19 cellular contexts compared by ENCODE assay signal in genomic region chr1:242211254-242212022, GRCh38.
DNase-seq lines count a peak whose midpoint lies in the region; ATAC-seq, FAIRE-seq and TF ChIP-seq lines count a peak whose summit lies in the region.
"Had no signal": no experiment of that assay in that cellular context is flagged by ENCODE, and none has a peak within 500 bp of the region (broad histone marks: within the 10 kb centered on the region; RNA-seq: fewer than 3 reads in every experiment).

No MANE protein-coding gene starts in this region.

- H2BK20ac ChIP-seq in H1 (ENCODE audit: low read length), result peak overlapping the region; percentile 29

- H4K5ac ChIP-seq in H1 (ENCODE audit: insufficient read length, low read depth, low read length) (no peak overlapping the region), mesendoderm (ENCODE audit: low read length) (no peak overlapping the region)

- H3K9me3 ChIP-seq in H1 (ENCODE audit: insufficient read depth in 2 of 2, low read depth in 1 of 2, low read length in 1 of 2) (peaks cover 10 to 22% of the 10 kb centered on the region in 2 experiments), mucosa of descending colon (peaks cover 19% of the 10 kb centered on the region)

- H3K4me2 ChIP-seq in H1 (ENCODE audit: insufficient read depth in 1 of 2, low read depth in 2 of 2, low read length in 2 of 2) (peak overlapping the region in 1 of 2 experiments; percentile 47; a peak in 3 of 4 replicates), mesendoderm (ENCODE audit: low read length) (no peak overlapping the region)

- no peak for ATAC-seq in mucosa of descending colon

- H3K4me1 ChIP-seq in H1 (replicated peaks in 1 of 4; ENCODE audit: control insufficient read depth in 3 of 4, insufficient read depth in 4 of 4, low read length in 3 of 4) (peaks cover 8 to 29% (median 24%) of the 10 kb centered on the region in 4 experiments), mesendoderm (ENCODE audit: control insufficient read depth, low read depth, low read length) (peaks cover 9% of the 10 kb centered on the region), mucosa of descending colon (ENCODE audit: low read depth) (no peaks in the 10 kb centered on the region)

- H3K23ac ChIP-seq in H1 (ENCODE audit: insufficient read length), result no peak overlapping the region
- no peak overlapping the region for H3K23ac ChIP-seq in mesendoderm (ENCODE audit: low read length)

- no peaks in the 10 kb centered on the region for H4K20me1 ChIP-seq in H1 (replicated peaks in 1 of 2; ENCODE audit: control insufficient read depth in 1 of 2, insufficient read depth in 2 of 2, low read length in 2 of 2)

- no peak overlapping the region for H3K27ac Mint-ChIP-seq in immature natural killer cell
- H3K27ac Mint-ChIP-seq: HFFc6 had no signal

- H2BK12ac ChIP-seq in H1 (ENCODE audit: low read depth, low read length), result peak overlapping the region; percentile 86; the same call in 1 of the 2 replicates

- H3K79me2 ChIP-seq in H1 (ENCODE audit: control insufficient read depth in 1 of 2, insufficient read depth in 2 of 2, low read length in 2 of 2) (no peaks in the 10 kb centered on the region), mesendoderm (ENCODE audit: control insufficient read depth, insufficient read depth, low read length) (no peaks in the 10 kb centered on the region)

- no peaks in the 10 kb centered on the region for H3K27me3 ChIP-seq in H1 (replicated peaks in 1 of 4; ENCODE audit: control insufficient read depth in 3 of 4, extremely low read depth in 1 of 4, insufficient read depth in 3 of 4, low read length in 3 of 4)
- no peaks in the 10 kb centered on the region for H3K27me3 ChIP-seq in mesendoderm (ENCODE audit: insufficient read depth, low read length, poor library complexity)

- CTCF ChIA-PET in H1 (lab: Charles Lee; ENCODE audit: partially characterized antibody), result interaction anchor here (0.6 to 2.1 kb wide), 3 partner anchors 9 to 192 kb away, joined by 3 to 8 read pairs (median 4); no protein-coding TSS in a partner anchor

- H3K27ac ChIP-seq in H1 (ENCODE audit: low read depth, low read length) (no peak overlapping the region), mesendoderm (ENCODE audit: low read depth, low read length) (peak overlapping the region; percentile 4)
- H3K27ac ChIP-seq: C4-2B had no signal

- H4K8ac ChIP-seq in H1 (ENCODE audit: extremely low read depth, insufficient read depth, low read length), result no peak overlapping the region
- H4K8ac ChIP-seq in mesendoderm (ENCODE audit: low read depth, low read length), result no peak overlapping the region

- H3K4ac ChIP-seq in H1 (replicated peaks; ENCODE audit: insufficient read length, low read depth, low read length) (peak overlapping the region; percentile 36), mesendoderm (ENCODE audit: low read depth, low read length) (no peak overlapping the region)

- TF ChIP-seq CTCF in H1 (IDR thresholded peaks at IDR 0.05; ENCODE audit: control extremely low read depth in 1 of 3, insufficient read depth in 1 of 3, low read depth in 1 of 3, low read length in 3 of 3), result no peak
- TF ChIP-seq CTCF in mucosa of descending colon (IDR thresholded peaks at IDR 0.05), result no peak

- 63% methylated on average over 10 of the region's 11 CpGs; no CpG with 5 or more reads in 1 of the 2 experiments for WGBS in H1 (ENCODE audit: extremely low coverage in 1 of 2, insufficient coverage in 1 of 2, insufficient read length in 1 of 2, insufficient replicate concordance in 2 of 2, low coverage in 1 of 2, low lambda C conversion rate in 2 of 2, missing lambda C conversion rate in 1 of 2), 2 experiments
- WGBS in mesendoderm (ENCODE audit: extremely low coverage, insufficient coverage, low lambda C conversion rate), result no CpG with 5 or more reads among the region's 11 CpGs

- no peak overlapping the region for H2AK5ac ChIP-seq in H1 (ENCODE audit: low read depth, low read length)
- H2AK5ac ChIP-seq in mesendoderm (ENCODE audit: low read length), result no peak overlapping the region

- no peak overlapping the region for H3K14ac ChIP-seq in H1 (ENCODE audit: insufficient read length)

- no peak for TF ChIP-seq EP300 in H1 (IDR thresholded peaks at IDR 0.05; ENCODE audit: borderline replicate concordance in 1 of 2, low read depth in 2 of 2, low read length in 2 of 2)

- H3K18ac ChIP-seq in H1 (ENCODE audit: extremely low read depth, low read length) (peak overlapping the region; percentile 85; the same call in 1 of the 2 replicates), mesendoderm (ENCODE audit: low read length) (peak overlapping the region; percentile 21)

- intact Hi-C loops in mucosa of descending colon (cut with DNase I, micrococcal nuclease), result no loop called here

- no peak overlapping the region for H3K56ac ChIP-seq in H1 (replicated peaks; ENCODE audit: insufficient read length, low read depth, low read length)
- H3K56ac ChIP-seq in mesendoderm (ENCODE audit: low read length), result peak overlapping the region; percentile 15

- H3K9ac ChIP-seq in H1 (replicated peaks in 1 of 4; ENCODE audit: extremely low read depth in 1 of 4, low read depth in 3 of 4, low read length in 3 of 4), result no peak overlapping the region
- no peak overlapping the region for H3K9ac ChIP-seq in mesendoderm (ENCODE audit: low read length)

- peak overlapping the region; percentile 57 for H4K91ac ChIP-seq in H1 (replicated peaks; ENCODE audit: insufficient read length, low read length)

- H3K4me3 Mint-ChIP-seq in immature natural killer cell, result no peak overlapping the region
- H3K4me3 Mint-ChIP-seq: HFFc6 had no signal

- peaks cover 0 to 13% (median 2%) of the 10 kb centered on the region in 6 donors for H3K9me3 Mint-ChIP-seq in immature natural killer cell

- TF ChIP-seq POLR2A in H1 (IDR thresholded peaks at IDR 0.05; ENCODE audit: control extremely low read depth in 1 of 2, low read depth in 2 of 2, low read length in 2 of 2), result no peak

- H2BK15ac ChIP-seq in H1 (ENCODE audit: low read length) (no peak overlapping the region; the same call in 1 of the 2 replicates), mesendoderm (replicated peaks; ENCODE audit: low read depth) (no peak overlapping the region)

- no peak for FAIRE-seq in H1 (lab: Jason Lieb, UNC)

- no peaks in the 10 kb centered on the region for H3K36me3 Mint-ChIP-seq in immature natural killer cell

- no peak overlapping the region for H2AFZ ChIP-seq in H1 (ENCODE audit: low read length)

- H3K4me3 ChIP-seq in H1 (ENCODE audit: extremely low read depth in 1 of 4, insufficient read depth in 2 of 4, low read depth in 3 of 4, low read length in 4 of 4), result no peak overlapping the region
- H3K4me3 ChIP-seq in mesendoderm (ENCODE audit: low read length), result no peak overlapping the region
- no peak overlapping the region for H3K4me3 ChIP-seq in mucosa of descending colon

- H2BK5ac ChIP-seq in H1 (ENCODE audit: low read depth, low read length), result 0 out of 2 replicates have a peak overlapping the region, but pooled peaks have one; percentile 46
- H2BK5ac ChIP-seq in mesendoderm (ENCODE audit: low read length), result no peak overlapping the region

- TF ChIP-seq RAD21 in H1 (IDR thresholded peaks at IDR 0.05 in 1 of 2, conservative IDR thresholded peaks at IDR 0.05 in 1 of 2; ENCODE audit: low read depth in 2 of 2, low read length in 2 of 2), result no peak

- H3K79me1 ChIP-seq in H1 (ENCODE audit: low read depth, low read length) (no peaks in the 10 kb centered on the region), mesendoderm (ENCODE audit: low read length) (no peaks in the 10 kb centered on the region)

- H3K36me3 ChIP-seq in H1 (ENCODE audit: control insufficient read depth in 2 of 4, insufficient read depth in 4 of 4, low read length in 3 of 4) (peaks cover 0 to 6% (median 2%) of the 10 kb centered on the region in 4 experiments; a peak in 3 of 8 replicates), mesendoderm (ENCODE audit: control insufficient read depth, insufficient read depth, low read length) (no peaks in the 10 kb centered on the region), mucosa of descending colon (ENCODE audit: low read depth) (no peaks in the 10 kb centered on the region)

- peak overlapping the region; percentile 34 for H2BK120ac ChIP-seq in H1 (replicated peaks; ENCODE audit: low read depth, low read length)
- no peak overlapping the region for H2BK120ac ChIP-seq in mesendoderm (ENCODE audit: low read depth, low read length)

- no peaks in the 10 kb centered on the region for H3K23me2 ChIP-seq in H1 (ENCODE audit: low read depth, low read length)

- peaks cover 0 to 4% (median 2%) of the 10 kb centered on the region in 3 donors for H3K27me3 Mint-ChIP-seq in immature natural killer cell (ENCODE audit: low read depth in 3 of 3)

- POLR2A ChIA-PET in H1 (lab: Charles Lee; ENCODE audit: partially characterized antibody), result interaction anchor here (2.1 kb wide), 1 partner anchor 8 kb away, joined by 4 read pairs; no protein-coding TSS in a partner anchor

- H3K4me1 Mint-ChIP-seq in immature natural killer cell, result no peaks in the 10 kb centered on the region

- peak; percentile 63 for DNase-seq in ELF-1 (ENCODE audit: low read depth, low spot score)
- DNase-seq in HuH-7 (ENCODE audit: low spot score), result peak; percentile 8
- peak in 1 of 2 experiments; percentile 46 for DNase-seq in H1 (ENCODE audit: low read depth in 1 of 2, low spot score in 2 of 2)
- peak; percentile 77 for DNase-seq in mesendoderm
- no peak for DNase-seq in NCI-H2029 (lab: John Stamatoyannopoulos, UW)
- no peak for DNase-seq in kidney glomerular epithelial cell (lab: John Stamatoyannopoulos, UW)
- no peak for DNase-seq in mucosa of descending colon
- no peak for DNase-seq in immature natural killer cell
- DNase-seq: GOT3; HFFc6; KBM-7; NCI-H1417 treated with DMSO at 0.1 percent for 48 hours; NCI-H1930; NCI-H2171; NK-92 treated with Interleukin-12 subunit alpha and Interleukin-12 subunit beta, amount 100 ng/mL, for 24 hours; OCI-M1; RPMI8226; SIG-M5 had no signal

TF ChIP-seq in H1, 55 proteins besides CTCF, POLR2A, EP300 and RAD21:
- no peak for TF ChIP-seq CHD2 (IDR thresholded peaks at IDR 0.05; ENCODE audit: low read length)
- TF ChIP-seq KDM4A (IDR thresholded peaks at IDR 0.05; ENCODE audit: low read depth, low read length, severe bottlenecking), result peak; percentile 16
- TF ChIP-seq SIX5 (IDR thresholded peaks at IDR 0.05; ENCODE audit: low read depth, low read length), result no peak

Comparison
In these comparisons a context has a peak if more than half of its experiments do, and no peak if none do; other contexts are left out.
1. DNase-seq: peak in ELF-1 (single experiment), HuH-7 (single experiment) and mesendoderm (single experiment); none in NCI-H2029 (single experiment), kidney glomerular epithelial cell (single experiment), mucosa of descending colon (0 of 3) and immature natural killer cell (0 of 3).